ENCODE assay signal across 22 cellular contexts in genomic region chr6:163406830-163407229, GRCh38. TPM values are rescaled to one million over a fixed set of nuclear protein-coding genes. Genes with fewer than 3 reads are reported as not detected.
DNase-seq lines count a peak whose midpoint lies in the region; ATAC-seq and TF ChIP-seq lines count a peak whose summit lies in the region.
"Had no signal": no experiment of that assay in that cellular context is flagged by ENCODE, and none has a peak within 500 bp of the region (broad histone marks: within the 10 kb centered on the region; RNA-seq: fewer than 3 reads in every experiment).

No MANE protein-coding gene starts in this region.

- WGBS in spleen, 5 donors, result 85 to 100% (median 95%) methylated on average over 2 of the region's 2 CpGs

- intact Hi-C loops in spleen (cut with DNase I; ENCODE audit: low total_unique reads), result no loop called here

- H3K27me3 ChIP-seq in BLaER1 treated with 17β-estradiol and CSF1 and Interleukin-3, amounts not matched to agents 10 nM and 100 nM, result no peaks in the 10 kb centered on the region
- no peaks in the 10 kb centered on the region for H3K27me3 ChIP-seq in spleen (replicated peaks in 1 of 7)
- H3K27me3 ChIP-seq: neural progenitor cell had no signal

- peaks cover 0 to 10% (median 7%) of the 10 kb centered on the region in 11 experiments; a peak in 12 of 22 replicates for H3K9me3 ChIP-seq in BLaER1 treated with 17β-estradiol and CSF1 and Interleukin-3, amounts not matched to agents 10 nM and 100 nM (replicated peaks in 1 of 11)
- H3K9me3 ChIP-seq in spleen, result no peaks in the 10 kb centered on the region
- H3K9me3 ChIP-seq: Caco-2, HAP-1 had no signal

- peaks cover 9% of the 10 kb centered on the region for H3K4me1 Mint-ChIP-seq in activated T-helper 17 cell treated with anti-CD3 and anti-CD28 coated beads, Interleukin-2, amount 50 U/mL, for 72 hours
- H3K4me1 Mint-ChIP-seq in immature natural killer cell, result peaks cover 16 to 17% of the 10 kb centered on the region in 2 donors

- ATAC-seq in activated T-helper 17 cell treated with anti-CD3 and anti-CD28 coated beads, Interleukin-2, amount 50 U/mL, for 72 hours (replicated peaks), result no peak
- no peak for ATAC-seq in HG03159 (IDR thresholded peaks at IDR 0.05; ENCODE audit: unreplicated experiment)
- ATAC-seq: stimulated activated naive CD8-positive, alpha-beta T cell treated with anti-CD3 and anti-CD28 coated beads, Interleukin-15, Interleukin-2, amounts not matched to agents 100 U/mL and 50 U/mL, for 24 hours had no signal

- no peaks in the 10 kb centered on the region for H3K27me3 Mint-ChIP-seq in activated T-helper 17 cell treated with anti-CD3 and anti-CD28 coated beads, Interleukin-2, amount 50 U/mL, for 72 hours
- H3K27me3 Mint-ChIP-seq in immature natural killer cell (ENCODE audit: low read depth in 3 of 3), result peaks cover 2 to 3% (median 2%) of the 10 kb centered on the region in 3 donors

- TF ChIP-seq POLR2A in spleen (IDR thresholded peaks at IDR 0.05), result no peak

- DNase-seq in immature natural killer cell (no peak), spleen (no peak), putamen (ENCODE audit: low spot score) (no peak), amniotic stem cell (lab: John Stamatoyannopoulos, UW) (no peak)
- no peak for DNase-seq in activated CD4-positive, alpha-beta T cell treated with anti-CD3 and anti-CD28 coated beads, Interleukin-2, amount 50 U/mL, for 1 hour
- DNase-seq: activated CD8-positive, alpha-beta T cell treated with anti-CD3 and anti-CD28 coated beads, Interleukin-2, amount 10 ng/mL, durations not matched to agents 7 days and 5 days; activated naive CD4-positive, alpha-beta T cell treated with anti-CD3 and anti-CD28 coated beads, Interleukin-2, amount 50 U/mL, for 16 hours; activated T-cell treated with anti-CD3 and anti-CD28 coated beads, Interleukin-2, amount 50 U/mL, for 4 hours; Caco-2; effector memory CD8-positive, alpha-beta T cell; midbrain; NCI-H2029; NCI-H510A; retina; stimulated activated naive CD8-positive, alpha-beta T cell treated with anti-CD3 and anti-CD28 coated beads, Interleukin-15, Interleukin-2, amounts not matched to agents 100 U/mL and 50 U/mL, for 24 hours; T-helper 1 cell had no signal

- no peaks in the 10 kb centered on the region for H3K9me3 Mint-ChIP-seq in activated T-helper 17 cell treated with anti-CD3 and anti-CD28 coated beads, Interleukin-2, amount 50 U/mL, for 72 hours
- H3K9me3 Mint-ChIP-seq in immature natural killer cell, result no peaks in the 10 kb centered on the region
- H3K9me3 Mint-ChIP-seq: activated T-cell treated with anti-CD3 and anti-CD28 coated beads, Interleukin-2, amount 50 U/mL, for 4 hours; effector memory CD8-positive, alpha-beta T cell had no signal

- H3K27ac ChIP-seq in BLaER1 treated with 17β-estradiol and CSF1 and Interleukin-3, amounts not matched to agents 10 nM and 100 nM, result peak overlapping the region in 5 of 11 experiments; percentile 86 to 97 (median 94); a peak in 9 of 22 replicates
- peak overlapping the region in 6 of 8 donors; percentile 26 to 94 (median 89) for H3K27ac ChIP-seq in spleen
- H3K27ac ChIP-seq: neural progenitor cell, VCaP had no signal

- H3K9ac ChIP-seq in BLaER1 treated with 17β-estradiol and CSF1 and Interleukin-3, amounts not matched to agents 10 nM and 100 nM, result peak overlapping the region in 4 of 11 experiments; percentile 84 to 88 (median 86); a peak in 8 of 22 replicates
- H3K9ac ChIP-seq: neural progenitor cell had no signal

- H4K20me1 ChIP-seq in BLaER1 treated with 17β-estradiol and CSF1 and Interleukin-3, amounts not matched to agents 10 nM and 100 nM, result no peaks in the 10 kb centered on the region

- TF ChIP-seq CTCF in spleen (IDR thresholded peaks at IDR 0.05 in 8 of 11, conservative IDR thresholded peaks at IDR 0.05 in 3 of 11), result no peak

- no peak overlapping the region for H3K27ac Mint-ChIP-seq in activated T-helper 17 cell treated with anti-CD3 and anti-CD28 coated beads, Interleukin-2, amount 50 U/mL, for 72 hours
- H3K27ac Mint-ChIP-seq in immature natural killer cell, result peak overlapping the region in 4 of 6 donors; percentile 82 to 96 (median 94)

- no peaks in the 10 kb centered on the region for H3K36me3 Mint-ChIP-seq in activated T-helper 17 cell treated with anti-CD3 and anti-CD28 coated beads, Interleukin-2, amount 50 U/mL, for 72 hours (ENCODE audit: low read depth)
- H3K36me3 Mint-ChIP-seq in immature natural killer cell, result peaks cover 0 to 3% (median 0%) of the 10 kb centered on the region in 3 donors

- H3K36me3 ChIP-seq in BLaER1 treated with 17β-estradiol and CSF1 and Interleukin-3, amounts not matched to agents 10 nM and 100 nM, result 0 out of 22 replicates have a peak, but pooled peaks cover 0 to 4% (median 0%) of the 10 kb centered on the region in 11 experiments
- H3K36me3 ChIP-seq in spleen, result no peaks in the 10 kb centered on the region
- H3K36me3 ChIP-seq: HAP-1, neural progenitor cell had no signal

- peak overlapping the region in 1 of 10 experiments; percentile 45; a peak in 2 of 20 replicates for H3K4me3 ChIP-seq in BLaER1 treated with 17β-estradiol and CSF1 and Interleukin-3, amounts not matched to agents 10 nM and 100 nM
- no peak overlapping the region for H3K4me3 ChIP-seq in spleen
- H3K4me3 ChIP-seq: HAP-1, neural progenitor cell had no signal

- peak overlapping the region; percentile 75 for H3K4me3 Mint-ChIP-seq in activated T-helper 17 cell treated with anti-CD3 and anti-CD28 coated beads, Interleukin-2, amount 50 U/mL, for 72 hours
- H3K4me3 Mint-ChIP-seq in immature natural killer cell, result peak overlapping the region in 4 of 5 donors; percentile 83 to 95 (median 91)
- H3K4me3 Mint-ChIP-seq: neural progenitor cell had no signal

- H3K4me2 ChIP-seq in BLaER1 treated with 17β-estradiol and CSF1 and Interleukin-3, amounts not matched to agents 10 nM and 100 nM, result peak overlapping the region in 10 of 11 experiments; percentile 52 to 93 (median 84); a peak in 17 of 22 replicates
- H3K4me2 ChIP-seq: neural progenitor cell had no signal

- peaks cover 34 to 87% (median 51%) of the 10 kb centered on the region in 10 experiments for H3K4me1 ChIP-seq in BLaER1 treated with 17β-estradiol and CSF1 and Interleukin-3, amounts not matched to agents 10 nM and 100 nM
- peaks cover 11 to 50% (median 30%) of the 10 kb centered on the region in 6 donors for H3K4me1 ChIP-seq in spleen
- H3K4me1 ChIP-seq: HAP-1 had no signal

RNA-seq across cellular contexts. Expression of gene QKI, which starts 7.7 kb away (rescaled TPM):
- total RNA-seq in activated T-helper 17 cell treated with anti-CD3 and anti-CD28 coated beads, Interleukin-2, amount 50 U/mL, for 72 hours, result 10 to 100 TPM; 41.3 to 49.0 TPM
- 10 to 100 TPM; 12.3 to 29.1 (median 21.1) TPM for polyA plus RNA-seq in immature natural killer cell
- total RNA-seq in spleen, result 100 to 1,000 TPM; 143 to 217 (median 195) TPM
- 10 to 100 TPM; 11.3 to 32.3 (median 16.8) TPM for polyA plus RNA-seq in spleen
